7 cellular contexts compared by ENCODE assay signal in genomic region chr1:32795741-32796140, GRCh38. TPM values are rescaled to one million over a fixed set of nuclear protein-coding genes. Genes with fewer than 3 reads are reported as not detected.
A peak's percentile ranks its signal among the peaks of the same experiment; 100 is the strongest.
DNase-seq lines count a peak whose midpoint lies in the region; ATAC-seq, FAIRE-seq and TF ChIP-seq lines count a peak whose summit lies in the region.
"Not testable (repeated sequence)": the region's sequence is repeated elsewhere in the genome, so short reads cannot be mapped to it uniquely, and the experiment has no call there.

No MANE protein-coding gene starts in this region.

- H3K79me2 ChIP-seq in PC-3 (ENCODE audit: low read length): peaks cover 29% of the 10 kb centered on the region
- H3K79me2 ChIP-seq in fibroblast of lung (ENCODE audit: control insufficient read depth, insufficient read depth, low read length): not testable (repeated sequence)

- peak overlapping the region; percentile 37 for H3K27ac Mint-ChIP-seq in activated T-cell treated with anti-CD3 and anti-CD28 coated beads, Interleukin-2, amount 50 U/mL, for 24 hours
- H3K27ac Mint-ChIP-seq in immature natural killer cell: peak overlapping the region; percentile 67 to 87 (median 75)

- not testable (repeated sequence) for H3K9me2 ChIP-seq in PC-3 (replicated peaks; ENCODE audit: low read length)

- H3K9me3 Mint-ChIP-seq in activated T-cell treated with anti-CD3 and anti-CD28 coated beads, Interleukin-2, amount 50 U/mL, for 24 hours; immature natural killer cell: not testable (repeated sequence)

- peak; percentile 23 for FAIRE-seq in H54 (lab: Jason Lieb, UNC)

- not testable (repeated sequence) for H3K27me3 Mint-ChIP-seq in activated T-cell treated with anti-CD3 and anti-CD28 coated beads, Interleukin-2, amount 50 U/mL, for 24 hours; immature natural killer cell (ENCODE audit: low read depth in 3 of 3)

- not testable (repeated sequence) for H3K9ac ChIP-seq in PC-3 (ENCODE audit: low read length); fibroblast of lung (ENCODE audit: insufficient read depth, low read length)

- not testable (repeated sequence) for H3K9me3 ChIP-seq in PC-3 (ENCODE audit: low read length); fibroblast of lung (ENCODE audit: control insufficient read depth, insufficient read depth, low read depth, low read length)

- peak; percentile 35 for ATAC-seq in PC-3

- peaks cover 85% of the 10 kb centered on the region for H3K36me3 Mint-ChIP-seq in activated T-cell treated with anti-CD3 and anti-CD28 coated beads, Interleukin-2, amount 50 U/mL, for 24 hours (ENCODE audit: low read depth)
- H3K36me3 Mint-ChIP-seq in immature natural killer cell: peaks cover 17 to 34% (median 26%) of the 10 kb centered on the region in 3 donors

- H3K4me1 Mint-ChIP-seq in activated T-cell treated with anti-CD3 and anti-CD28 coated beads, Interleukin-2, amount 50 U/mL, for 24 hours (ENCODE audit: low read depth): peaks cover 59% of the 10 kb centered on the region
- peaks cover 61 to 81% of the 10 kb centered on the region in 2 donors for H3K4me1 Mint-ChIP-seq in immature natural killer cell

- peaks cover 23% of the 10 kb centered on the region for H3F3A ChIP-seq in PC-3 (ENCODE audit: low read length, unreplicated experiment)

- TF ChIP-seq CTCF in PC-3 (conservative IDR thresholded peaks at IDR 0.05; ENCODE audit: low read depth, low read length); choroid plexus epithelial cell (conservative IDR thresholded peaks at IDR 0.05; ENCODE audit: low read depth, low read length); fibroblast of lung (conservative IDR thresholded peaks at IDR 0.05 in 1 of 2, IDR thresholded peaks at IDR 0.05 in 1 of 2; ENCODE audit: low read depth in 1 of 2, low read length in 2 of 2): not testable (repeated sequence)

- peak overlapping the region; percentile 57 for H3K27ac ChIP-seq in PC-3 (ENCODE audit: low read length)
- not testable (repeated sequence) for H3K27ac ChIP-seq in fibroblast of lung (ENCODE audit: insufficient read depth, low read length)

- CTCF ChIA-PET in PC-3 (lab: Charles Lee): interaction anchor here (0.5 to 0.6 kb wide), 2 partner anchors 27 to 85 kb away, joined by 3 read pairs; no protein-coding TSS in a partner anchor

- H3K4me1 ChIP-seq in PC-3 (ENCODE audit: insufficient read depth, low read length): peaks cover 64% of the 10 kb centered on the region
- not testable (repeated sequence) for H3K4me1 ChIP-seq in fibroblast of lung (ENCODE audit: control insufficient read depth, extremely low read depth, insufficient read depth, low read length)

- H3K4me3 ChIP-seq in PC-3 (ENCODE audit: low read length); choroid plexus epithelial cell (ENCODE audit: low read depth, low read length); fibroblast of lung (replicated peaks in 1 of 4; ENCODE audit: control extremely low read depth in 1 of 4, insufficient read depth in 1 of 4, low read depth in 3 of 4, low read length in 4 of 4): not testable (repeated sequence)

- not testable (repeated sequence) for H3K4me2 ChIP-seq in PC-3 (ENCODE audit: low read length); fibroblast of lung (ENCODE audit: extremely low read depth, insufficient read depth, low read length)

- DNase-seq in AG08395 (ENCODE audit: low spot score) (peak; percentile 49), PC-3 (peak; percentile 93), choroid plexus epithelial cell (ENCODE audit: low read depth) (peak; percentile 35), fibroblast of lung (ENCODE audit: low read depth in 2 of 2) (peak; percentile 44 to 81)
- not testable (repeated sequence) for DNase-seq in H54 (ENCODE audit: insufficient read length, low spot score); activated T-cell treated with anti-CD3 and anti-CD28 coated beads, Interleukin-2, amount 50 U/mL, for 24 hours; immature natural killer cell

- TF ChIP-seq POLR2A in H54 (IDR thresholded peaks at IDR 0.05; ENCODE audit: low read depth, low read length): not testable (repeated sequence)

- H3K27me3 ChIP-seq in PC-3 (ENCODE audit: low read length); fibroblast of lung (ENCODE audit: control insufficient read depth, insufficient read depth, low read length): not testable (repeated sequence)

- not testable (repeated sequence) for H3K4me3 Mint-ChIP-seq in activated T-cell treated with anti-CD3 and anti-CD28 coated beads, Interleukin-2, amount 50 U/mL, for 24 hours
- H3K4me3 Mint-ChIP-seq in immature natural killer cell: peak overlapping the region in 3 of 5 donors; percentile 15 to 30 (median 15)

- intact Hi-C loops in PC-3 (cut with micrococcal nuclease): not testable (repeated sequence)

- not testable (repeated sequence) for H4K20me1 ChIP-seq in PC-3 (ENCODE audit: low read length); fibroblast of lung (ENCODE audit: control insufficient read depth, extremely low read depth, insufficient read depth, low read length)

- not testable (repeated sequence) for BruUV-seq in PC-3 (replicated peaks; lab: Mats Ljungman, UMichigan)

- H3K36me3 ChIP-seq in PC-3 (ENCODE audit: low read depth, low read length): peaks cover 14% of the 10 kb centered on the region
- not testable (repeated sequence) for H3K36me3 ChIP-seq in fibroblast of lung (ENCODE audit: control insufficient read depth, insufficient read depth, low read length)

- POLR2A ChIA-PET in PC-3 (lab: Charles Lee; ENCODE audit: unreplicated experiment): not testable (repeated sequence)

- not testable (repeated sequence) for H2AFZ ChIP-seq in PC-3 (ENCODE audit: low read length); fibroblast of lung (ENCODE audit: low read length)

RNA-seq across cellular contexts. Expression of gene YARS1, which starts 21.4 kb away (rescaled TPM):
- total RNA-seq in PC-3 (2014; rRNA removed): 108 and 115 TPM in 2 replicates
- total RNA-seq in fibroblast of lung: 217 and 295 TPM in 2 replicates
- polyA plus RNA-seq in fibroblast of lung: 85.8 and 94.4 TPM in 2 replicates
- 92.4 and 93.0 TPM in 2 replicates for polyA plus RNA-seq in fibroblast of lung (2012)
- 197 and 205 TPM in 2 replicates for polyA minus RNA-seq in fibroblast of lung (ENCODE audit: low replicate concordance)
- polyA plus RNA-seq in immature natural killer cell: 100 to 1,000 TPM; 103 to 168 (median 129) TPM

RNA-seq across cellular contexts. Expression of gene S100PBP, which starts 21.7 kb away (rescaled TPM):
- total RNA-seq in PC-3 (2014; rRNA removed) (13.2 and 13.8 TPM in 2 replicates), fibroblast of lung (26.7 and 36.3 TPM in 2 replicates)
- polyA plus RNA-seq in fibroblast of lung (30.7 and 41.8 TPM in 2 replicates), immature natural killer cell (10 to 100 TPM in 2 of 3 donors, 1 to 10 TPM in 1; 9.9 to 21.4 (median 15.8) TPM)
- 13.0 and 15.4 TPM in 2 replicates for polyA plus RNA-seq in fibroblast of lung (2012)
- polyA minus RNA-seq in fibroblast of lung (ENCODE audit: low replicate concordance): 3.4 and 6.3 TPM in 2 replicates
